ENCODE assay signal across 23 cellular contexts in the genomic region with DNA sequence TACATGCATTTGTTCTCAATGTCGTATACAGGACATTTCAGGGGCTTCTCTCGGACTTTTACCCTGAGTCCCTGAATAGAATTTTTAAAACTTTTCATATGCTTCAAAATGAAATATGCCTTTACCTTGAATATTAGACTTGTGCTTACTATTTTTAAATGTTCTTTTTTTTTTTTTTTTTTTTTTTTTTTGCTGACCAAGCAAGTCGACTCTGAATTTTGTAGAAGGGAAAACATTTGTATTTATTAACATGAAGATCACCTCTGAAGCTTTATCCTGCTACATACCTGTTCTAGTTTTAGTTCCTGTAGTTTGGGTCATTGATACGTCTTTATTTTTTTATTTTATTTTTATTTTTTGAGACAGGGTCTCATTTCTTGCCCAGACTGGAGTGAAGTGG.
"Had no signal": no experiment of that assay in that cellular context is flagged by ENCODE, and none has a peak within 500 bp of the region (broad histone marks: within the 10 kb centered on the region; RNA-seq: fewer than 3 reads in every experiment).

No MANE protein-coding gene starts in this region.

- H3K27ac Mint-ChIP-seq: brain; T-helper 2 cell treated with Interferon-gamma antibody and Interleukin-4, amounts not matched to agents 5 μg/mL and 100 μg/mL, for 36 hours had no signal

- DNase-seq: activated CD4-positive, alpha-beta T cell treated with anti-CD3 and anti-CD28 coated beads, Interleukin-2, amount 50 U/mL, for 4 hours; activated CD8-positive, alpha-beta memory T cell treated with anti-CD3 and anti-CD28 coated beads, Interleukin-2, amount 50 U/mL, for 4 hours; activated effector memory CD4-positive, alpha-beta T cell treated with anti-CD3 and anti-CD28 coated beads, Interleukin-2, amount 50 U/mL, for 16 hours; activated naive CD4-positive, alpha-beta T cell; activated naive CD4-positive, alpha-beta T cell treated with anti-CD3 and anti-CD28 coated beads, Interleukin-2, amount 50 U/mL, for 16 hours; activated T-cell treated with anti-CD3 and anti-CD28 coated beads for 4 hours; anterior cingulate cortex; caudate nucleus; cerebellar nuclear complex; NCI-H1048; NCI-H1105 treated with DMSO at 0.1 percent for 48 hours; NCI-H1436; NCI-H1694; NCI-H1930; NCI-H2081 treated with DMSO at 0.1 percent for 48 hours; NCI-H345; NCI-H524 treated with DMSO at 0.1 percent for 48 hours; SHP77 treated with DMSO at 0.1 percent for 48 hours; SK-N-SH had no signal

- H3K4me3 Mint-ChIP-seq: brain; T-helper 1 cell treated with Interleukin-12 subunit alpha and Interleukin-12 subunit beta and Interleukin-4 antibody, amounts not matched to agents 30 μg/mL and 1 μg/mL, for 36 hours; T-helper 2 cell treated with Interferon-gamma antibody and Interleukin-4, amounts not matched to agents 5 μg/mL and 100 μg/mL, for 36 hours had no signal

- H3K4me1 Mint-ChIP-seq: brain had no signal

- H3K36me3 Mint-ChIP-seq: brain had no signal

- ATAC-seq: Panc1 had no signal
